In genomic region chr2:27322766-27323591, GRCh38 we compare ENCODE assay signal across 1 cellular context.
TF ChIP-seq lines count a peak whose summit lies in the region.

Gene MPV17, minus strand, starts transcription at chr2:27323097. Its CDS starts 580 bp downstream, at chr2:27322517.

TF ChIP-seq in K562, 482 proteins besides CTCF, POLR2A, EP300 and RAD21 (continued from another document and continues in another):
- TF ChIP-seq HBP1 (CRISPR knock-in tag; IDR thresholded peaks at IDR 0.05) = peak; percentile 13; the same call in 1 of the 2 replicates
- TF ChIP-seq NBN (IDR thresholded peaks at IDR 0.05; ENCODE audit: low read depth) = no peak
- peak; percentile 53; the same call in 1 of the 2 replicates for TF ChIP-seq CTBP1 (IDR thresholded peaks at IDR 0.05; ENCODE audit: borderline replicate concordance)
- TF ChIP-seq CREB5 (CRISPR knock-in tag; IDR thresholded peaks at IDR 0.05) = no peak
- TF ChIP-seq ARNT (IDR thresholded peaks at IDR 0.05) = no peak
- TF ChIP-seq CLOCK (CRISPR knock-in tag; IDR thresholded peaks at IDR 0.05; ENCODE audit: borderline replicate concordance) = no peak
- TF ChIP-seq ZNF23 (CRISPR knock-in tag; IDR thresholded peaks at IDR 0.05) = 0 out of 2 replicates have a peak, but pooled peaks have one; percentile 40
- peak; percentile 90 for TF ChIP-seq TFAP4 (CRISPR knock-in tag; IDR thresholded peaks at IDR 0.05; ENCODE audit: borderline replicate concordance)
- TF ChIP-seq SNIP1 (IDR thresholded peaks at IDR 0.05; ENCODE audit: low read depth) = no peak
- TF ChIP-seq RNF2 (IDR thresholded peaks at IDR 0.05) = 0 out of 2 replicates have a peak, but pooled peaks have one; percentile 27
- peak; percentile 89 for TF ChIP-seq POLR2H (tag; IDR thresholded peaks at IDR 0.05; ENCODE audit: low read depth)
- no peak for TF ChIP-seq TEAD2 (tag; IDR thresholded peaks at IDR 0.05)
- no peak for TF ChIP-seq ZNF644 (tag; IDR thresholded peaks at IDR 0.05; ENCODE audit: low read depth)
- no peak for TF ChIP-seq KLF6 (CRISPR knock-in tag; IDR thresholded peaks at IDR 0.05; ENCODE audit: borderline replicate concordance)
- TF ChIP-seq ZNF444 (CRISPR knock-in tag; IDR thresholded peaks at IDR 0.05) = no peak
- TF ChIP-seq PHF20 (IDR thresholded peaks at IDR 0.05; ENCODE audit: partially characterized antibody) = peak; percentile 89
- no peak for TF ChIP-seq ZNF445 (CRISPR knock-in tag; IDR thresholded peaks at IDR 0.05; ENCODE audit: low read depth)
- peak; percentile 47; the same call in 1 of the 2 replicates for TF ChIP-seq TAF7 (tag; IDR thresholded peaks at IDR 0.05)
- TF ChIP-seq CREB1 (IDR thresholded peaks at IDR 0.05) = no peak; the same call in 1 of the 2 replicates
- TF ChIP-seq CREB1 (CRISPR knock-in tag; IDR thresholded peaks at IDR 0.05) = peak; percentile 74
- no peak for TF ChIP-seq SRSF3 (IDR thresholded peaks at IDR 0.05; ENCODE audit: insufficient read depth, low read length)
- no peak for TF ChIP-seq HNRNPK (IDR thresholded peaks at IDR 0.05; ENCODE audit: low read depth, low read length, poor library complexity, severe bottlenecking)
- no peak for TF ChIP-seq GATA2 (CRISPR knock-in tag; IDR thresholded peaks at IDR 0.05)
- no peak for TF ChIP-seq ZNF589 (CRISPR knock-in tag; IDR thresholded peaks at IDR 0.05; ENCODE audit: low read depth)
- peak in 1 of 2 experiments; percentile 51; a peak in 1 of 4 replicates for TF ChIP-seq MLLT1 (IDR thresholded peaks at IDR 0.05)
- peak; percentile 76; the same call in 1 of the 2 replicates for TF ChIP-seq ZBTB7A (IDR thresholded peaks at IDR 0.05; ENCODE audit: borderline replicate concordance, control insufficient read depth, low read depth, low read length)
- TF ChIP-seq SREBF1 (IDR thresholded peaks at IDR 0.05; ENCODE audit: borderline replicate concordance, low read depth, low read length) = no peak
- TF ChIP-seq MLX (CRISPR knock-in tag; conservative IDR thresholded peaks at IDR 0.05) = 0 out of 4 replicates have a peak, but pooled peaks of 1 of the 2 experiments have one; percentile 29
- TF ChIP-seq ZNF561 (CRISPR knock-in tag; conservative IDR thresholded peaks at IDR 0.05) = 0 out of 2 replicates have a peak, but pooled peaks have one; percentile 49
- peak; percentile 15; the same call in 1 of the 2 replicates for TF ChIP-seq ERF (CRISPR knock-in tag; IDR thresholded peaks at IDR 0.05)
- TF ChIP-seq CHD2 (IDR thresholded peaks at IDR 0.05; ENCODE audit: low read depth, low read length) = peak; percentile 56; the same call in 1 of the 2 replicates
- 0 out of 2 replicates have a peak, but pooled peaks have one; percentile 7 for TF ChIP-seq ELF4 (CRISPR knock-in tag; IDR thresholded peaks at IDR 0.05)
- no peak for TF ChIP-seq KAT8 (IDR thresholded peaks at IDR 0.05; ENCODE audit: low read depth)
- TF ChIP-seq ZBTB2 (IDR thresholded peaks at IDR 0.05) = no peak
- no peak for TF ChIP-seq BCOR (IDR thresholded peaks at IDR 0.05)
- TF ChIP-seq ATF6 (CRISPR knock-in tag; IDR thresholded peaks at IDR 0.05) = peak; percentile 2; the same call in 1 of the 2 replicates
- no peak for TF ChIP-seq SREBF2 (CRISPR knock-in tag; IDR thresholded peaks at IDR 0.05)
- no peak for TF ChIP-seq ARID2 (IDR thresholded peaks at IDR 0.05)
- TF ChIP-seq TRIM28 (IDR thresholded peaks at IDR 0.05) = no peak
- TF ChIP-seq ETS2 (tag; IDR thresholded peaks at IDR 0.05; ENCODE audit: borderline replicate concordance, poor library complexity, severe bottlenecking) = no peak
- no peak for TF ChIP-seq HIVEP1 (CRISPR knock-in tag; IDR thresholded peaks at IDR 0.05)
- TF ChIP-seq RBFOX2 (IDR thresholded peaks at IDR 0.05; ENCODE audit: low read depth, low read length) = peak; percentile 92
- TF ChIP-seq REST (CRISPR knock-in tag; IDR thresholded peaks at IDR 0.05; ENCODE audit: low read depth) = no peak; the same call in 1 of the 2 replicates
- TF ChIP-seq PHB2 (IDR thresholded peaks at IDR 0.05; ENCODE audit: low read depth) = no peak
